ENCODE assay signal across 22 cellular contexts in the genomic region with DNA sequence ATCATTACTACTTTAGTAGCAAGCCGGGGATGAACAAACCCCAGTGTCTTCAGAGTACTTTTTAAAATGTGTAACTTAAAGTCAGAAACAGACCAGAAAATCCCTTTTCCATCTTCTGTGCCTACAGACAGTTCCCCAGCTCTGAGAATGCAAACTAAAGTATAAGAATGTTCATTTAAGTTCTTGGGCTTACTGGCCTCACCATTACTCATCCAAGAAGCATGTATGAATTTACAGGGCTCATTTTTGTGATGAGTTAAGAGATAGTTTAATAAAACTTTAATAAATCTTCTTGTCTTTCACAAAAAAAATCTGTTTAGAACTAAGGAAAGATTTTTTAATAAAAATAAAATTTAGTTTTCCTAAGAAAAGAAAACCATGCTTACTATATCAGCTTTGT. TPM values are rescaled to one million over a fixed set of nuclear protein-coding genes. Genes with fewer than 3 reads are reported as not detected.
A peak's percentile ranks its signal among the peaks of the same experiment; 100 is the strongest.
DNase-seq lines count a peak whose midpoint lies in the region; ATAC-seq, FAIRE-seq and TF ChIP-seq lines count a peak whose summit lies in the region.
"Had no signal": no experiment of that assay in that cellular context is flagged by ENCODE, and none has a peak within 500 bp of the region (broad histone marks: within the 10 kb centered on the region; RNA-seq: fewer than 3 reads in every experiment).

No MANE protein-coding gene starts in this region.

- H3K79me2 ChIP-seq in astrocyte (ENCODE audit: insufficient read depth, low read length), result peaks cover 26% of the 10 kb centered on the region

- no peak for FAIRE-seq in A549 (lab: Jason Lieb, UNC)
- FAIRE-seq in astrocyte (lab: Jason Lieb, UNC), result no peak
- FAIRE-seq: G401.6, pancreas had no signal

- H3K36me3 ChIP-seq in astrocyte (ENCODE audit: insufficient read depth, low read length), result no peaks in the 10 kb centered on the region
- H3K36me3 ChIP-seq in Peyer's patch, result peaks cover 0 to 6% (median 0%) of the 10 kb centered on the region in 3 donors

- H3K4me1 Mint-ChIP-seq in astrocyte (ENCODE audit: low read depth, unreplicated experiment), result peaks cover 20% of the 10 kb centered on the region

- 93% methylated on average over 1 of the region's 1 CpG for WGBS in A549 (ENCODE audit: missing lambda C conversion rate)

- no peaks in the 10 kb centered on the region for H3K27me3 ChIP-seq in astrocyte (ENCODE audit: insufficient read depth, low read length)
- no peaks in the 10 kb centered on the region for H3K27me3 ChIP-seq in Peyer's patch
- H3K27me3 ChIP-seq: esophagus muscularis mucosa, pancreas, spleen had no signal

- DNase-seq in A549 (ENCODE audit: low read depth in 1 of 2, low spot score in 1 of 2) (no peak), HS-5 (ENCODE audit: low read depth) (peak; percentile 43), astrocyte (ENCODE audit: low read depth) (peak; percentile 71), foreskin fibroblast (peak; percentile 46 to 71), left lobe of liver (ENCODE audit: low spot score) (no peak), Peyer's patch (no peak), Right ventricle myocardium inferior (ENCODE audit: missing footprints) (no peak), Kasumi-1 (lab: John Stamatoyannopoulos, UW) (no peak)
- DNase-seq: activated CD4-positive, alpha-beta memory T cell treated with anti-CD3 and anti-CD28 coated beads, Interleukin-2, amount 10 ng/mL, durations not matched to agents 7 days and 5 days; amygdala; Caco-2; KBM-7; NCI-H1417 treated with DMSO at 0.1 percent for 48 hours; NCI-H510A; pancreas; spleen; stimulated activated naive B cell treated with anti-CD40 and anti-IgM and Interleukin-4, amounts not matched to agents 10 μg/mL and 1 μg/mL and 100 μg/mL, for 72 hours had no signal

- H3K4me3 ChIP-seq in A549 (no peak overlapping the region), astrocyte (ENCODE audit: insufficient read depth, low read depth, low read length) (no peak overlapping the region), foreskin fibroblast (ENCODE audit: low read depth in 1 of 2, low read length in 2 of 2) (no peak overlapping the region), Peyer's patch (no peak overlapping the region)
- H3K4me3 ChIP-seq: esophagus muscularis mucosa, pancreas, spleen had no signal

- intact Hi-C loops in Right ventricle myocardium inferior (cut with DNase I), result no loop called here

- TF ChIP-seq CTCF in A549 (IDR thresholded peaks at IDR 0.05), result no peak
- no peak for TF ChIP-seq CTCF in astrocyte (IDR thresholded peaks at IDR 0.05; ENCODE audit: insufficient read depth, low read depth, low read length)
- no peak for TF ChIP-seq CTCF in foreskin fibroblast (IDR thresholded peaks at IDR 0.05; ENCODE audit: low read depth, low read length)
- no peak for TF ChIP-seq CTCF in Peyer's patch (IDR thresholded peaks at IDR 0.05)

- TF ChIP-seq EP300 in A549 (IDR thresholded peaks at IDR 0.05), result no peak

- peak overlapping the region; percentile 80 for H3K4me2 ChIP-seq in A549
- H3K4me2 ChIP-seq in astrocyte (ENCODE audit: low read length), result peak overlapping the region; percentile 44

- peaks cover 5% of the 10 kb centered on the region for H3K36me3 Mint-ChIP-seq in astrocyte (ENCODE audit: low read depth, unreplicated experiment)

- POLR2A ChIA-PET in A549 (lab: Yijun Ruan, JAX), result no interaction called here

- no peak overlapping the region for H2AFZ ChIP-seq in astrocyte (ENCODE audit: low read depth, low read length)

- no peak for TF ChIP-seq POLR2A in A549 (IDR thresholded peaks at IDR 0.05; ENCODE audit: low read length)
- no peak for TF ChIP-seq POLR2A in Peyer's patch (IDR thresholded peaks at IDR 0.05)

- H3K9ac ChIP-seq in astrocyte (ENCODE audit: low read length), result no peak overlapping the region

- H3K27ac Mint-ChIP-seq in astrocyte (ENCODE audit: unreplicated experiment), result peak overlapping the region; percentile 20
- H3K27ac Mint-ChIP-seq: activated CD4-positive, alpha-beta memory T cell treated with anti-CD3 and anti-CD28 coated beads, Interleukin-2, amount 10 ng/mL, durations not matched to agents 7 days and 5 days; activated T-helper 2 cell treated with anti-CD3 and anti-CD28 coated beads, Interferon-gamma antibody, Interleukin-2, Interleukin-4, amounts not matched to agents 10 μg/mL and 5 μg/mL and 100 μg/mL, durations not matched to agents 14 hours and 24 hours and 36 hours; dendritic cell treated with granulocyte-macrophage colony-stimulating factor and Interleukin-4, amounts not matched to agents 40 ng/mL and 50 ng/mL, for 4 days; stimulated activated naive B cell treated with anti-CD40 and anti-IgM and Interleukin-4, amounts not matched to agents 10 μg/mL and 1 μg/mL and 100 μg/mL, for 72 hours; type B pancreatic cell had no signal

- H3K9me3 Mint-ChIP-seq in astrocyte (ENCODE audit: unreplicated experiment), result no peaks in the 10 kb centered on the region
- H3K9me3 Mint-ChIP-seq: activated CD4-positive, alpha-beta memory T cell treated with anti-CD3 and anti-CD28 coated beads, Interleukin-2, amount 10 ng/mL, durations not matched to agents 7 days and 5 days; activated T-helper 2 cell treated with anti-CD3 and anti-CD28 coated beads, Interferon-gamma antibody, Interleukin-2, Interleukin-4, amounts not matched to agents 10 μg/mL and 5 μg/mL and 100 μg/mL, durations not matched to agents 14 hours and 24 hours and 36 hours; dendritic cell treated with granulocyte-macrophage colony-stimulating factor and Interleukin-4, amounts not matched to agents 40 ng/mL and 50 ng/mL, for 4 days; stimulated activated naive B cell treated with anti-CD40 and anti-IgM and Interleukin-4, amounts not matched to agents 10 μg/mL and 1 μg/mL and 100 μg/mL, for 72 hours; type B pancreatic cell had no signal

- H3K27ac ChIP-seq in A549 (peak overlapping the region in 1 of 2 experiments; percentile 31; a peak in 2 of 6 replicates), astrocyte (ENCODE audit: low read depth, low read length) (peak overlapping the region; percentile 26), Peyer's patch (no peak overlapping the region)
- H3K27ac ChIP-seq: esophagus muscularis mucosa, pancreas had no signal

- TF ChIP-seq RAD21 in A549 (conservative IDR thresholded peaks at IDR 0.05 in 1 of 2, IDR thresholded peaks at IDR 0.05 in 1 of 2), result no peak

- H3K27me3 Mint-ChIP-seq in astrocyte (ENCODE audit: low read depth, unreplicated experiment), result no peaks in the 10 kb centered on the region
- H3K27me3 Mint-ChIP-seq: activated CD4-positive, alpha-beta memory T cell treated with anti-CD3 and anti-CD28 coated beads, Interleukin-2, amount 10 ng/mL, durations not matched to agents 7 days and 5 days; dendritic cell treated with granulocyte-macrophage colony-stimulating factor and Interleukin-4, amounts not matched to agents 40 ng/mL and 50 ng/mL, for 4 days; stimulated activated naive B cell treated with anti-CD40 and anti-IgM and Interleukin-4, amounts not matched to agents 10 μg/mL and 1 μg/mL and 100 μg/mL, for 72 hours; type B pancreatic cell had no signal

- ATAC-seq in A549 (no peak), left lobe of liver (no peak), Right ventricle myocardium inferior (no peak)
- ATAC-seq: pancreas; stimulated activated naive B cell treated with anti-CD40 and anti-IgM and Interleukin-4, amounts not matched to agents 10 μg/mL and 1 μg/mL and 100 μg/mL, for 72 hours had no signal

- CTCF ChIA-PET in A549 (lab: Yijun Ruan, JAX), result interaction anchor here (1.3 to 4.4 kb wide), 5 partner anchors 91 to 209 kb away, joined by 4 to 38 read pairs (median 7); no protein-coding TSS in a partner anchor

- H4K20me1 ChIP-seq in astrocyte (ENCODE audit: insufficient read depth, low read length), result peaks cover 11% of the 10 kb centered on the region

- no peak overlapping the region for H3K4me3 Mint-ChIP-seq in astrocyte (ENCODE audit: unreplicated experiment)
- H3K4me3 Mint-ChIP-seq: activated CD4-positive, alpha-beta memory T cell treated with anti-CD3 and anti-CD28 coated beads, Interleukin-2, amount 10 ng/mL, durations not matched to agents 7 days and 5 days; dendritic cell treated with granulocyte-macrophage colony-stimulating factor and Interleukin-4, amounts not matched to agents 40 ng/mL and 50 ng/mL, for 4 days; stimulated activated naive B cell treated with anti-CD40 and anti-IgM and Interleukin-4, amounts not matched to agents 10 μg/mL and 1 μg/mL and 100 μg/mL, for 72 hours; type B pancreatic cell had no signal

- H3K4me1 ChIP-seq in A549 (peaks cover 44% of the 10 kb centered on the region), astrocyte (ENCODE audit: insufficient read depth, low read length) (no peaks in the 10 kb centered on the region), Peyer's patch (peaks cover 0 to 17% (median 0%) of the 10 kb centered on the region in 4 donors)
- H3K4me1 ChIP-seq: Caco-2 had no signal

- H3K9me3 ChIP-seq in A549 (no peaks in the 10 kb centered on the region), astrocyte (ENCODE audit: insufficient read depth, low read depth, low read length) (no peaks in the 10 kb centered on the region), Peyer's patch (no peaks in the 10 kb centered on the region)
- H3K9me3 ChIP-seq: Caco-2, esophagus muscularis mucosa, pancreas, spleen had no signal

TF ChIP-seq in A549, 52 proteins besides CTCF, POLR2A, EP300 and RAD21 (continues in another document):
- TF ChIP-seq HOXB13 (CRISPR knock-in tag; IDR thresholded peaks at IDR 0.05; ENCODE audit: low read depth) (no peak), MYC (IDR thresholded peaks at IDR 0.05; ENCODE audit: borderline replicate concordance, low read length) (no peak), HDAC2 (IDR thresholded peaks at IDR 0.05) (no peak), HOXB5 (CRISPR knock-in tag; IDR thresholded peaks at IDR 0.05) (no peak), NFE2L2 (conservative IDR thresholded peaks at IDR 0.05; ENCODE audit: low read length) (no peak)
- TF ChIP-seq, protein P1, sequence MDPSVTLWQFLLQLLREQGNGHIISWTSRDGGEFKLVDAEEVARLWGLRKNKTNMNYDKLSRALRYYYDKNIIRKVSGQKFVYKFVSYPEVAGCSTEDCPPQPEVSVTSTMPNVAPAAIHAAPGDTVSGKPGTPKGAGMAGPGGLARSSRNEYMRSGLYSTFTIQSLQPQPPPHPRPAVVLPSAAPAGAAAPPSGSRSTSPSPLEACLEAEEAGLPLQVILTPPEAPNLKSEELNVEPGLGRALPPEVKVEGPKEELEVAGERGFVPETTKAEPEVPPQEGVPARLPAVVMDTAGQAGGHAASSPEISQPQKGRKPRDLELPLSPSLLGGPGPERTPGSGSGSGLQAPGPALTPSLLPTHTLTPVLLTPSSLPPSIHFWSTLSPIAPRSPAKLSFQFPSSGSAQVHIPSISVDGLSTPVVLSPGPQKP (IDR thresholded peaks at IDR 0.05; ENCODE audit: low read depth, low read length), result no peak

RNA-seq across cellular contexts. Expression of gene LPGAT1, which starts 4.6 kb away (rescaled TPM):
- polyA plus RNA-seq in A549 (2011; rRNA removed) (48.0 and 48.5 TPM in 2 replicates), A549 (2017; fragmentation: RNase III; extraction: RNeasy Plus Mini Kit Qiagen cat#74134 plus additional on column Dnase treatment) (27.7 to 32.3 TPM (median 30.1 TPM) in 3 replicates)
- 6.1 and 11.4 TPM in 2 replicates for polyA plus RNA-seq in A549 (2012; cell fraction: cytosol; rRNA removed)
- 3.9 and 6.9 TPM in 2 replicates for polyA plus RNA-seq in A549 (2012; cell fraction: nucleus; rRNA removed)
- polyA minus RNA-seq in A549 (2011; rRNA and poly(A)+ RNA removed), result 38.2 and 39.6 TPM in 2 replicates
- total RNA-seq in astrocyte (36.7 and 37.7 TPM in 2 replicates), left lobe of liver (35.0 TPM), Peyer's patch (100 to 1,000 TPM in 3 of 4 donors, 10 to 100 TPM in 1; 18.2 to 171 (median 138) TPM), Right ventricle myocardium inferior (22.2 TPM)

Comparison
In these comparisons a context has a peak if more than half of its experiments do, and no peak if none do; other contexts are left out.
1. DNase-seq: peak in HS-5 (single experiment), astrocyte (single experiment) and foreskin fibroblast (2 of 2); none in A549 (0 of 2), left lobe of liver (single experiment), Peyer's patch (0 of 3), Right ventricle myocardium inferior (single experiment) and Kasumi-1 (0 of 2).